In the genomic region with DNA sequence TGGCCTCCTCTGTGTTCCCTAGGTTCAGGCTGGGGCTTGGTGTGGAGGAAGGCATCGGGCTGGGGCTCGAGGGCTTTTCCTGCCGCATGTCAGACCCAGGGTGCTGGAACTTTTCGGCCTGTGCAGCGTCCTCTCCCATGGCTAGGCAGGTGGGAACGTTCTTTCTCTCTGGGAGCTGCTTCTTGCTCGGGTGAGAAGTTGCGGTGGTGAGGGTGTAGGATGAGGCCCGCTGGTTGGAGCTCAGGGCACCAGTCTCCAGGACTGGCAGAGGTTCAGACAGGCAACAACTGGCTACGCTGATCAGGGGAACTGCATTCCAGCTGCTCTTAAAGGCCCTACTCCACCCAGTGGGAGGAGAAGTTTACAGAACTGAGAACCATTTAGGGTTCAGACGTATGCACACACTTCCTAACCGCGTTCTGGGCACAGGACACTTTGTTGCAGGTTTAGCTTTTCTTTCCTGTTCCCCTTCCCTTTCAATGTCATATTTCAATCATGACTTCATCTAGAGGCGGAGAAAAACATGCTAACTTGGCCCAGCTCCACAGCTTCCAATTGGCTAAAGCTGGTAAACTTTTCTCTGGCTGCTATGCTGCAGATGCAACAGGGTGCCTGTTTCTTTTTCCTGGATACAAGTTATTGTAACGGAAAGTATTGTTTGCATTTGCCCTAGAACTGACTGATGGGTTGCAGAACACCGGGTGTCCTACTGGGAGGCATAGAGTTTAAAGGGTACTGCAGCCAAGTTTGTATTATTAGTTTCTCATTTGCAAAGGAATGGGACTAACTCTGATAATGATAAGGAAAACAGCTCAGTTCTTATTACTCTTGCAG, we compare ENCODE assay signal across 9 cellular contexts. TPM values are rescaled to one million over a fixed set of nuclear protein-coding genes. Genes with fewer than 3 reads are reported as not detected.
A peak's percentile ranks its signal among the peaks of the same experiment; 100 is the strongest.
DNase-seq lines count a peak whose midpoint lies in the region; ATAC-seq, FAIRE-seq and TF ChIP-seq lines count a peak whose summit lies in the region.
"Had no signal": no experiment of that assay in that cellular context is flagged by ENCODE, and none has a peak within 500 bp of the region (broad histone marks: within the 10 kb centered on the region; RNA-seq: fewer than 3 reads in every experiment).

A gene with protein sequence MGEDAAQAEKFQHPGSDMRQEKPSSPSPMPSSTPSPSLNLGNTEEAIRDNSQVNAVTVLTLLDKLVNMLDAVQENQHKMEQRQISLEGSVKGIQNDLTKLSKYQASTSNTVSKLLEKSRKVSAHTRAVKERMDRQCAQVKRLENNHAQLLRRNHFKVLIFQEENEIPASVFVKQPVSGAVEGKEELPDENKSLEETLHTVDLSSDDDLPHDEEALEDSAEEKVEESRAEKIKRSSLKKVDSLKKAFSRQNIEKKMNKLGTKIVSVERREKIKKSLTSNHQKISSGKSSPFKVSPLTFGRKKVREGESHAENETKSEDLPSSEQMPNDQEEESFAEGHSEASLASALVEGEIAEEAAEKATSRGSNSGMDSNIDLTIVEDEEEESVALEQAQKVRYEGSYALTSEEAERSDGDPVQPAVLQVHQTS (minus strand): TSS at position 302 of the 834 bp plus-strand sequence. CDS start 163 bp downstream, at position 139.

- H3K27me3 ChIP-seq in adrenal gland, result peaks cover 4% of the 10 kb centered on the region
- H3K27me3 ChIP-seq in right cardiac atrium (ENCODE audit: control insufficient read depth, insufficient read depth), result no peaks in the 10 kb centered on the region

- ATAC-seq in right cardiac atrium, result peak; percentile 91 to 94

- H3K9me3 ChIP-seq in adrenal gland (replicated peaks in 1 of 3), result no peaks in the 10 kb centered on the region
- no peaks in the 10 kb centered on the region for H3K9me3 ChIP-seq in right cardiac atrium (ENCODE audit: control insufficient read depth, low read length)

- no peak for TF ChIP-seq CTCF in HFF-Myc (IDR thresholded peaks at IDR 0.05; ENCODE audit: low read depth, low read length, missing control alignments)
- no peak for TF ChIP-seq CTCF in adrenal gland (IDR thresholded peaks at IDR 0.05)

- DNase-seq in AG20443 (ENCODE audit: low spot score), result peak; percentile 73
- DNase-seq in HFF-Myc (ENCODE audit: extremely low read depth, low read depth), result peak; percentile 56
- DNase-seq in adrenal gland, result peak; percentile 34 to 77 (median 48)
- DNase-seq in right cardiac atrium, result peak; percentile 74 to 84 (median 82)
- DNase-seq in smooth muscle cell of the brain vasculature (ENCODE audit: low read depth, low spot score), result peak; percentile 89
- no peak for DNase-seq in RCC 7860 (ENCODE audit: low spot score)
- no peak for DNase-seq in germinal center (ENCODE audit: low spot score)
- DNase-seq in NCI-H1092 (lab: John Stamatoyannopoulos, UW), result no peak

- TF ChIP-seq POLR2A in adrenal gland (IDR thresholded peaks at IDR 0.05), result peak; percentile 24 to 48

- WGBS in adrenal gland, 4 donors, result 25 to 45% (median 37%) methylated on average over 14 to 16 of the region's 16 CpGs
- 7% methylated on average over 16 of the region's 16 CpGs for WGBS in right cardiac atrium

- no peaks in the 10 kb centered on the region for H3K36me3 ChIP-seq in adrenal gland (replicated peaks in 1 of 2)

- no peak for FAIRE-seq in RCC 7860 (lab: Jason Lieb, UNC)
- FAIRE-seq: GM18507 had no signal

- intact Hi-C loops in adrenal gland (cut with DNase I) (no loop called here), right cardiac atrium (cut with DNase I) (no loop called here)

- H3K27ac ChIP-seq in adrenal gland (peak within 1 kb of the TSS in 3 of 5 donors; percentile 24 to 83 (median 36)), right cardiac atrium (ENCODE audit: low read length) (peak within 1 kb of the TSS; percentile 89)

- peak within 1 kb of the TSS; percentile 27 for H3K4me3 ChIP-seq in HFF-Myc (replicated peaks; ENCODE audit: low read depth, low read length)
- peak within 1 kb of the TSS in 3 of 4 donors; percentile 5 to 49 (median 10) for H3K4me3 ChIP-seq in adrenal gland
- H3K4me3 ChIP-seq in right cardiac atrium (ENCODE audit: low read length), result peak within 1 kb of the TSS; percentile 52

- peaks cover 0 to 5% of the 10 kb centered on the region in 2 donors for H3K4me1 ChIP-seq in adrenal gland (replicated peaks in 1 of 2)
- no peaks in the 10 kb centered on the region for H3K4me1 ChIP-seq in right cardiac atrium (ENCODE audit: control insufficient read depth, insufficient read depth, low read length)

RNA-seq across cellular contexts. Expression of the gene that starts here (rescaled TPM):
- total RNA-seq in adrenal gland (10 to 100 TPM; 17.5 to 41.9 (median 30.0) TPM), right cardiac atrium (100 to 1,000 TPM in 3 of 4 donors, 10 to 100 TPM in 1; 97.9 to 128 (median 119) TPM)
- polyA plus RNA-seq in adrenal gland (10 to 100 TPM; 11.9 to 16.8 (median 14.4) TPM), right cardiac atrium (76.0 TPM)

Comparison
In these comparisons a context has a peak if more than half of its experiments do, and no peak if none do; other contexts are left out.
1. DNase-seq: peak in AG20443 (single experiment), HFF-Myc (single experiment), adrenal gland (7 of 7), right cardiac atrium (3 of 3) and smooth muscle cell of the brain vasculature (single experiment); none in RCC 7860 (single experiment), germinal center (single experiment) and NCI-H1092 (single experiment).
2. Peak in every context shown above with its lines, with median percentiles within 50 percentile points of each other: H3K4me3 ChIP-seq.